ENCODE assay signal across 36 cellular contexts in the genomic region with DNA sequence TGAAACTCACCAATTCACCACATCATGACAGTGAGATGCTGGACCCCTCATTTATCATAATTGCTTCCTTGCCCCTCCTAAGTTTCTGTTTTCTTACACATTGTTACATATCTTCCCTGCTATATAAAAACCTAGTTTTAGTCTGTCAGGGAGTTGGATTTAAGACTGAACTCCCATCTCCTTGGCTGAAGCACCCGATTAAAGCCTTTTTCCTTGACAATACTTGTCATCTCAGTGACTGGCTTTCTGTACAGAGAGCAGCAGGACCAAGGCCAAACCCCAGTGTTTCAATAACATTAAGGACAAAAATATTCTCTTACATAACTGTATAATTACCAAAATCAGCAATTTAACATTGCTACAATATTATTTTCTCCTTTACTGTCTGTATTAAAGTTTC.
"Had no signal": no experiment of that assay in that cellular context is flagged by ENCODE, and none has a peak within 500 bp of the region (broad histone marks: within the 10 kb centered on the region; RNA-seq: fewer than 3 reads in every experiment).

No MANE protein-coding gene starts in this region.

- H3K27me3 ChIP-seq: MG63 had no signal

- H3K36me3 ChIP-seq: MG63 had no signal

- DNase-seq: Kasumi-1, MG63, MM.1S, MV-4-11, NCI-H1048, NCI-H1092, NCI-H1092 treated with DMSO at 0.1 percent for 48 hours, NCI-H1105, NCI-H1105 treated with DMSO at 0.1 percent for 48 hours, NCI-H1417, NCI-H1417 treated with DMSO at 0.1 percent for 48 hours, NCI-H1436, NCI-H1436 treated with DMSO at 0.1 percent for 48 hours, NCI-H146, NCI-H1694, NCI-H1694 treated with DMSO at 0.1 percent for 48 hours, NCI-H187, NCI-H187 treated with DMSO at 0.1 percent for 48 hours, NCI-H1930, NCI-H2029, NCI-H2029 treated with DMSO at 0.1 percent for 48 hours, NCI-H2081, NCI-H2081 treated with DMSO at 0.1 percent for 48 hours, NCI-H2107, NCI-H2171, NCI-H2171 treated with DMSO at 0.1 percent for 48 hours, NCI-H2227 treated with DMSO at 0.1 percent for 48 hours, NCI-H226, NCI-H345, NCI-H446, NCI-H446 treated with DMSO at 0.1 percent for 48 hours, NCI-H510A, NCI-H510A treated with DMSO at 0.1 percent for 48 hours, NCI-H524, NCI-H524 treated with DMSO at 0.1 percent for 48 hours, NCI-H526 had no signal

- H3K4me3 ChIP-seq: MG63 had no signal
